Comparison of ENCODE assay signal across 21 cellular contexts in genomic region chr6:125954735-125955410, GRCh38. TPM values are rescaled to one million over a fixed set of nuclear protein-coding genes. Genes with fewer than 3 reads are reported as not detected.
DNase-seq lines count a peak whose midpoint lies in the region; ATAC-seq and TF ChIP-seq lines count a peak whose summit lies in the region.
"Had no signal": no experiment of that assay in that cellular context is flagged by ENCODE, and none has a peak within 500 bp of the region (broad histone marks: within the 10 kb centered on the region; RNA-seq: fewer than 3 reads in every experiment).

No MANE protein-coding gene starts in this region.

- no peaks in the 10 kb centered on the region for H3F3A ChIP-seq in SU-DHL-6 (ENCODE audit: insufficient read depth)

- no peak overlapping the region for H3K4me2 ChIP-seq in SU-DHL-6 (ENCODE audit: low read depth, low read length, poor library complexity, severe bottlenecking)

- peaks cover 34% of the 10 kb centered on the region for H3K4me1 ChIP-seq in CD4-positive, alpha-beta memory T cell (ENCODE audit: insufficient read depth, low read length)
- H3K4me1 ChIP-seq in adrenal gland (replicated peaks in 1 of 2): peaks cover 16 to 27% of the 10 kb centered on the region in 2 donors

- no peaks in the 10 kb centered on the region for H3K36me3 Mint-ChIP-seq in activated CD4-positive, alpha-beta memory T cell treated with anti-CD3 and anti-CD28 coated beads for 36 hours
- H3K36me3 Mint-ChIP-seq in activated CD4-positive, alpha-beta memory T cell treated with anti-CD3 and anti-CD28 coated beads, Interleukin-2, amount 10 ng/mL, durations not matched to agents 7 days and 5 days (ENCODE audit: low read depth): no peaks in the 10 kb centered on the region
- peaks cover 0 to 2% of the 10 kb centered on the region in 2 donors for H3K36me3 Mint-ChIP-seq in CD4-positive, alpha-beta memory T cell
- no peaks in the 10 kb centered on the region for H3K36me3 Mint-ChIP-seq in naive thymus-derived CD8-positive, alpha-beta T cell
- H3K36me3 Mint-ChIP-seq: stimulated activated memory B cell treated with anti-CD40 and anti-IgM and Interleukin-4, amounts not matched to agents 10 μg/mL and 1 μg/mL and 100 μg/mL, for 72 hours had no signal

- no peak overlapping the region for H3K27ac ChIP-seq in CD4-positive, alpha-beta memory T cell (ENCODE audit: low read depth, low read length)
- H3K27ac ChIP-seq in SU-DHL-6 (ENCODE audit: low read depth, low read length) (no peak overlapping the region), adrenal gland (no peak overlapping the region)
- H3K27ac ChIP-seq: VCaP had no signal

- POLR2A ChIA-PET in activated CD4-positive, alpha-beta memory T cell treated with anti-CD3 and anti-CD28 coated beads for 36 hours (lab: Charles Lee): interaction anchor here (1.2 kb wide), 1 partner anchor 164 kb away, joined by 4 read pairs; the partner anchor contains the start of gene NCOA7
- POLR2A ChIA-PET in activated CD4-positive, alpha-beta memory T cell treated with anti-CD3 and anti-CD28 coated beads, Interleukin-2, amount 10 ng/mL, durations not matched to agents 7 days and 5 days (lab: Charles Lee): interaction anchor here (1.6 to 6.4 kb wide), 5 partner anchors 10 to 172 kb away, joined by 4 to 111 read pairs (median 26); partner anchors contain the start of genes NCOA7 and TRMT11
- POLR2A ChIA-PET in CD4-positive, alpha-beta memory T cell (lab: Charles Lee; ENCODE audit: partially characterized antibody): interaction anchor here (7.3 kb wide), 1 partner anchor 165 kb away, joined by 133 read pairs; the partner anchor contains the start of gene NCOA7
- POLR2A ChIA-PET in naive thymus-derived CD8-positive, alpha-beta T cell (lab: Charles Lee): interaction anchor here (4.8 kb wide), 1 partner anchor 164 kb away, joined by 68 read pairs; the partner anchor contains the start of gene NCOA7

- TF ChIP-seq POLR2A in adrenal gland (IDR thresholded peaks at IDR 0.05): no peak

- no peaks in the 10 kb centered on the region for H3K9me2 ChIP-seq in SU-DHL-6 (replicated peaks; ENCODE audit: insufficient read depth, low read length)

- peak overlapping the region; percentile 14 for H3K27ac Mint-ChIP-seq in activated CD4-positive, alpha-beta memory T cell treated with anti-CD3 and anti-CD28 coated beads for 36 hours
- no peak overlapping the region for H3K27ac Mint-ChIP-seq in activated CD4-positive, alpha-beta memory T cell treated with anti-CD3 and anti-CD28 coated beads, Interleukin-2, amount 10 ng/mL, durations not matched to agents 7 days and 5 days
- H3K27ac Mint-ChIP-seq in CD4-positive, alpha-beta memory T cell: peak overlapping the region in 5 of 7 donors; percentile 53 to 87 (median 76)
- peak overlapping the region in 8 of 10 donors; percentile 1 to 85 (median 27) for H3K27ac Mint-ChIP-seq in naive thymus-derived CD8-positive, alpha-beta T cell
- H3K27ac Mint-ChIP-seq: effector memory CD8-positive, alpha-beta T cell; stimulated activated memory B cell treated with anti-CD40 and anti-IgM and Interleukin-4, amounts not matched to agents 10 μg/mL and 1 μg/mL and 100 μg/mL, for 72 hours had no signal

- H3K27me3 ChIP-seq in CD4-positive, alpha-beta memory T cell (ENCODE audit: insufficient read depth, low read length): no peaks in the 10 kb centered on the region
- H3K27me3 ChIP-seq in SU-DHL-6 (ENCODE audit: low read length): no peaks in the 10 kb centered on the region
- no peaks in the 10 kb centered on the region for H3K27me3 ChIP-seq in adrenal gland
- H3K27me3 ChIP-seq: MG63 had no signal

- peaks cover 6% of the 10 kb centered on the region; the same call in 1 of the 2 replicates for H3K79me2 ChIP-seq in SU-DHL-6 (ENCODE audit: insufficient read depth, low read length)

- intact Hi-C loops in activated CD4-positive, alpha-beta memory T cell treated with anti-CD3 and anti-CD28 coated beads for 36 hours (cut with micrococcal nuclease): loop anchor here (5.0 kb wide), 1 partner anchor 653 kb away; the partner anchor contains the start of gene HDDC2
- intact Hi-C loops in CD4-positive, alpha-beta memory T cell (cut with micrococcal nuclease): no loop called here
- intact Hi-C loops in adrenal gland (cut with DNase I): loop anchor here (10.0 kb wide), 2 partner anchors 170 to 640 kb away; no protein-coding TSS in a partner anchor

- peak overlapping the region; percentile 77 for H2AFZ ChIP-seq in SU-DHL-6 (ENCODE audit: low read depth, low read length, severe bottlenecking)

- H3K27me3 Mint-ChIP-seq in activated CD4-positive, alpha-beta memory T cell treated with anti-CD3 and anti-CD28 coated beads for 36 hours: peaks cover 7% of the 10 kb centered on the region
- no peaks in the 10 kb centered on the region for H3K27me3 Mint-ChIP-seq in activated CD4-positive, alpha-beta memory T cell treated with anti-CD3 and anti-CD28 coated beads, Interleukin-2, amount 10 ng/mL, durations not matched to agents 7 days and 5 days
- H3K27me3 Mint-ChIP-seq in CD4-positive, alpha-beta memory T cell: peaks cover 0 to 3% of the 10 kb centered on the region in 2 donors
- H3K27me3 Mint-ChIP-seq in naive thymus-derived CD8-positive, alpha-beta T cell: peaks cover 5 to 17% (median 10%) of the 10 kb centered on the region in 5 donors
- H3K27me3 Mint-ChIP-seq: stimulated activated memory B cell treated with anti-CD40 and anti-IgM and Interleukin-4, amounts not matched to agents 10 μg/mL and 1 μg/mL and 100 μg/mL, for 72 hours had no signal

- WGBS in adrenal gland, 4 donors: 58 to 61% (median 60%) methylated on average over 5 of the region's 5 CpGs

- no peaks in the 10 kb centered on the region for H4K20me1 ChIP-seq in SU-DHL-6 (ENCODE audit: low read depth, low read length)

- ATAC-seq in naive thymus-derived CD8-positive, alpha-beta T cell: no peak
- ATAC-seq in GM21381 (IDR thresholded peaks at IDR 0.05; ENCODE audit: unreplicated experiment): no peak
- ATAC-seq: effector memory CD8-positive, alpha-beta T cell; Right ventricle myocardium inferior; stimulated activated memory B cell treated with anti-CD40 and anti-IgM and Interleukin-4, amounts not matched to agents 10 μg/mL and 1 μg/mL and 100 μg/mL, for 72 hours had no signal

- CTCF ChIA-PET in activated CD4-positive, alpha-beta memory T cell treated with anti-CD3 and anti-CD28 coated beads for 36 hours (lab: Charles Lee): interaction anchor here (1.6 to 5.9 kb wide), 8 partner anchors 8 to 207 kb away, joined by 6 to 106 read pairs (median 28); partner anchors contain the start of gene NCOA7
- CTCF ChIA-PET in activated CD4-positive, alpha-beta memory T cell treated with anti-CD3 and anti-CD28 coated beads, Interleukin-2, amount 10 ng/mL, durations not matched to agents 7 days and 5 days (lab: Charles Lee): interaction anchor here (1.7 to 9.6 kb wide), 7 partner anchors 13 to 172 kb away, joined by 13 to 231 read pairs (median 41); partner anchors contain the start of gene NCOA7
- CTCF ChIA-PET in CD4-positive, alpha-beta memory T cell (lab: Charles Lee; ENCODE audit: partially characterized antibody): interaction anchor here (1.0 to 8.2 kb wide), 9 partner anchors 9 to 176 kb away, joined by 3 to 118 read pairs (median 31); partner anchors contain the start of gene NCOA7

- H3K9me3 Mint-ChIP-seq in activated CD4-positive, alpha-beta memory T cell treated with anti-CD3 and anti-CD28 coated beads for 36 hours: no peaks in the 10 kb centered on the region
- H3K9me3 Mint-ChIP-seq in activated CD4-positive, alpha-beta memory T cell treated with anti-CD3 and anti-CD28 coated beads, Interleukin-2, amount 10 ng/mL, durations not matched to agents 7 days and 5 days: no peaks in the 10 kb centered on the region
- H3K9me3 Mint-ChIP-seq in CD4-positive, alpha-beta memory T cell: no peaks in the 10 kb centered on the region
- no peaks in the 10 kb centered on the region for H3K9me3 Mint-ChIP-seq in naive thymus-derived CD8-positive, alpha-beta T cell
- H3K9me3 Mint-ChIP-seq: effector memory CD8-positive, alpha-beta T cell; stimulated activated memory B cell treated with anti-CD40 and anti-IgM and Interleukin-4, amounts not matched to agents 10 μg/mL and 1 μg/mL and 100 μg/mL, for 72 hours had no signal

- DNase-seq in activated CD4-positive, alpha-beta memory T cell treated with anti-CD3 and anti-CD28 coated beads for 36 hours: no peak
- DNase-seq in activated CD4-positive, alpha-beta memory T cell treated with anti-CD3 and anti-CD28 coated beads, Interleukin-2, amount 10 ng/mL, durations not matched to agents 7 days and 5 days: no peak
- no peak for DNase-seq in CD4-positive, alpha-beta memory T cell
- DNase-seq in naive thymus-derived CD8-positive, alpha-beta T cell: no peak
- no peak for DNase-seq in adrenal gland
- no peak for DNase-seq in GM20000 (ENCODE audit: low spot score)
- DNase-seq: activated gamma-delta T cell; C1 segment of cervical spinal cord; DMS153; effector memory CD8-positive, alpha-beta T cell; GDM1; kidney glomerular epithelial cell; MG63; NCI-H1436; NCI-H2171; NCI-H526 had no signal

- H3K9ac ChIP-seq in SU-DHL-6 (ENCODE audit: low read length): no peak overlapping the region

- no peaks in the 10 kb centered on the region for H3K36me3 ChIP-seq in CD4-positive, alpha-beta memory T cell (ENCODE audit: insufficient read depth, low read length)
- H3K36me3 ChIP-seq in SU-DHL-6 (ENCODE audit: low read length) (no peaks in the 10 kb centered on the region), adrenal gland (replicated peaks in 1 of 2) (no peaks in the 10 kb centered on the region)

- H3K9me3 ChIP-seq in CD4-positive, alpha-beta memory T cell (ENCODE audit: control insufficient read depth in 1 of 2, low read length in 2 of 2): no peaks in the 10 kb centered on the region
- no peaks in the 10 kb centered on the region for H3K9me3 ChIP-seq in SU-DHL-6 (ENCODE audit: insufficient read depth, low read length)
- no peaks in the 10 kb centered on the region for H3K9me3 ChIP-seq in adrenal gland (replicated peaks in 1 of 3)
- H3K9me3 ChIP-seq: MG63 had no signal

- peaks cover 5% of the 10 kb centered on the region for H3K4me1 Mint-ChIP-seq in activated CD4-positive, alpha-beta memory T cell treated with anti-CD3 and anti-CD28 coated beads for 36 hours (ENCODE audit: low read depth)
- H3K4me1 Mint-ChIP-seq in activated CD4-positive, alpha-beta memory T cell treated with anti-CD3 and anti-CD28 coated beads, Interleukin-2, amount 10 ng/mL, durations not matched to agents 7 days and 5 days: peaks cover 8% of the 10 kb centered on the region
- H3K4me1 Mint-ChIP-seq in CD4-positive, alpha-beta memory T cell: peaks cover 0 to 11% (median 3%) of the 10 kb centered on the region in 4 donors
- H3K4me1 Mint-ChIP-seq in naive thymus-derived CD8-positive, alpha-beta T cell: peaks cover 0 to 12% (median 3%) of the 10 kb centered on the region in 4 donors
- H3K4me1 Mint-ChIP-seq: stimulated activated memory B cell treated with anti-CD40 and anti-IgM and Interleukin-4, amounts not matched to agents 10 μg/mL and 1 μg/mL and 100 μg/mL, for 72 hours had no signal

- no peak for TF ChIP-seq CTCF in SU-DHL-6 (IDR thresholded peaks at IDR 0.05; ENCODE audit: insufficient read depth, low read length, poor library complexity, severe bottlenecking)
- TF ChIP-seq CTCF in adrenal gland (IDR thresholded peaks at IDR 0.05): no peak
- TF ChIP-seq CTCF in GM20000 (IDR thresholded peaks at IDR 0.05; ENCODE audit: extremely low read depth, missing control alignments): no peak

- H3K4me3 ChIP-seq in CD4-positive, alpha-beta memory T cell (ENCODE audit: low read length in 2 of 2): no peak overlapping the region
- H3K4me3 ChIP-seq in SU-DHL-6 (ENCODE audit: insufficient read depth, low read length, poor library complexity, severe bottlenecking) (no peak overlapping the region), adrenal gland (no peak overlapping the region)
- H3K4me3 ChIP-seq: MG63 had no signal

- no peak overlapping the region for H3K4me3 Mint-ChIP-seq in activated CD4-positive, alpha-beta memory T cell treated with anti-CD3 and anti-CD28 coated beads for 36 hours
- no peak overlapping the region for H3K4me3 Mint-ChIP-seq in activated CD4-positive, alpha-beta memory T cell treated with anti-CD3 and anti-CD28 coated beads, Interleukin-2, amount 10 ng/mL, durations not matched to agents 7 days and 5 days
- H3K4me3 Mint-ChIP-seq in CD4-positive, alpha-beta memory T cell: peak overlapping the region in 3 of 8 donors; percentile 17 to 62 (median 36)
- H3K4me3 Mint-ChIP-seq in naive thymus-derived CD8-positive, alpha-beta T cell: peak overlapping the region in 6 of 10 donors; percentile 2 to 63 (median 43)
- H3K4me3 Mint-ChIP-seq: effector memory CD8-positive, alpha-beta T cell; stimulated activated memory B cell treated with anti-CD40 and anti-IgM and Interleukin-4, amounts not matched to agents 10 μg/mL and 1 μg/mL and 100 μg/mL, for 72 hours had no signal

RNA-seq across cellular contexts. Expression of gene HINT3, which starts 1.7 kb away (rescaled TPM):
- total RNA-seq in activated CD4-positive, alpha-beta memory T cell treated with anti-CD3 and anti-CD28 coated beads for 36 hours: 1 to 10 TPM; 9.6 to 9.8 TPM
- total RNA-seq in activated CD4-positive, alpha-beta memory T cell treated with anti-CD3 and anti-CD28 coated beads, Interleukin-2, amount 10 ng/mL, durations not matched to agents 7 days and 5 days: 10 to 100 TPM; 11.0 to 11.7 TPM
- total RNA-seq in CD4-positive, alpha-beta memory T cell: 10 to 100 TPM; 10.6 to 12.7 TPM
- polyA plus RNA-seq in CD4-positive, alpha-beta memory T cell: 1 to 10 TPM; 8.1 to 9.6 TPM
- total RNA-seq in naive thymus-derived CD8-positive, alpha-beta T cell: 10 to 100 TPM; 11.8 to 12.7 TPM
- 10 to 100 TPM in 1 of 3 donors, 1 to 10 TPM in 2; 7.9 to 10.4 (median 8.5) TPM for polyA plus RNA-seq in naive thymus-derived CD8-positive, alpha-beta T cell
- 10 to 100 TPM; 23.4 to 39.3 (median 30.9) TPM for total RNA-seq in adrenal gland
- polyA plus RNA-seq in adrenal gland: 10 to 100 TPM in 1 of 3 donors, 1 to 10 TPM in 2; 4.7 to 40.6 (median 7.7) TPM

RNA-seq across cellular contexts. Expression of gene TRMT11, which starts 31.5 kb away (rescaled TPM):
- total RNA-seq in activated CD4-positive, alpha-beta memory T cell treated with anti-CD3 and anti-CD28 coated beads for 36 hours: 10 to 100 TPM; 42.8 to 46.9 TPM
- total RNA-seq in activated CD4-positive, alpha-beta memory T cell treated with anti-CD3 and anti-CD28 coated beads, Interleukin-2, amount 10 ng/mL, durations not matched to agents 7 days and 5 days: 10 to 100 TPM; 17.6 to 19.2 TPM
- total RNA-seq in CD4-positive, alpha-beta memory T cell: 10 to 100 TPM; 25.5 to 30.8 TPM
- polyA plus RNA-seq in CD4-positive, alpha-beta memory T cell: 10 to 100 TPM in 1 of 2 donors, 1 to 10 TPM in 1; 7.8 to 15.8 TPM
- total RNA-seq in naive thymus-derived CD8-positive, alpha-beta T cell: 10 to 100 TPM; 27.3 to 27.9 TPM
- polyA plus RNA-seq in naive thymus-derived CD8-positive, alpha-beta T cell: 10 to 100 TPM in 1 of 3 donors, 1 to 10 TPM in 2; 9.4 to 16.1 (median 9.9) TPM
- total RNA-seq in adrenal gland: 10 to 100 TPM; 10.9 to 24.0 (median 17.9) TPM
- 10 to 100 TPM in 2 of 3 donors, 1 to 10 TPM in 1; 9.7 to 21.3 (median 12.5) TPM for polyA plus RNA-seq in adrenal gland

Comparison
In these comparisons a context has a peak if more than half of its experiments do, and no peak if none do; other contexts are left out.
1. H3K4me3 Mint-ChIP-seq: peak in naive thymus-derived CD8-positive, alpha-beta T cell (6 of 10); none in activated CD4-positive, alpha-beta memory T cell treated with anti-CD3 and anti-CD28 coated beads for 36 hours (single experiment) and activated CD4-positive, alpha-beta memory T cell treated with anti-CD3 and anti-CD28 coated beads, Interleukin-2, amount 10 ng/mL, durations not matched to agents 7 days and 5 days (single experiment).